Comparison of ENCODE assay signal across 10 cellular contexts in the genomic region with DNA sequence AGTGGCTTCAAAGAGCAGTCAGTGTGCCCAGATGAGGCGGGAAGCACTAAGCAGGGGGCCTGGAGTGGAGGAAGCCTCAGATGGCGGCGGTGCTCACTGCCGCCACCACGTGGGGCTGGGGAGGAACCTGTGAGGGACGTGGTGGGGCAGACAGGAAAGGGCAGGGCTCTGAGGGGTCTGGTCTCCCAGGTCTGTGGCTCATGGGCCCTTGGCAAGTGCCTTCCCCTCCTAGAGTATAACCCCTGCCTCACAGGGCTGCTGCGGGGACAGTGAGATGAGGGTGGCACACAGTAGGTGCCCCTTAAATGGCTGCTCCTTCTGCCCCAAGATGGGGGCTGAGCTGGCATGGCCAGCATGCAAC. TPM values are rescaled to one million over a fixed set of nuclear protein-coding genes. Genes with fewer than 3 reads are reported as not detected.
A peak's percentile ranks its signal among the peaks of the same experiment; 100 is the strongest.
DNase-seq lines count a peak whose midpoint lies in the region; ATAC-seq and TF ChIP-seq lines count a peak whose summit lies in the region.
"Had no signal": no experiment of that assay in that cellular context is flagged by ENCODE, and none has a peak within 500 bp of the region (broad histone marks: within the 10 kb centered on the region; RNA-seq: fewer than 3 reads in every experiment).

No MANE protein-coding gene starts in this region.

- no peak for TF ChIP-seq EP300 in neural cell (conservative IDR thresholded peaks at IDR 0.05; ENCODE audit: poor library complexity, severe bottlenecking)

- H3K79me2 ChIP-seq in neural cell (replicated peaks; ENCODE audit: insufficient read depth, low read length), result no peaks in the 10 kb centered on the region

- H3K4me1 ChIP-seq in testis, result no peaks in the 10 kb centered on the region

- no peaks in the 10 kb centered on the region for H3K4me1 Mint-ChIP-seq in activated CD8-positive, alpha-beta T cell treated with anti-CD3 and anti-CD28 coated beads, Interleukin-2, amount 10 ng/mL, durations not matched to agents 7 days and 5 days (ENCODE audit: low read depth)

- peak; percentile 50 for DNase-seq in GM12865 (ENCODE audit: low read depth)
- peak; percentile 25 for DNase-seq in M059J (ENCODE audit: low read depth)
- DNase-seq in activated CD8-positive, alpha-beta T cell treated with anti-CD3 and anti-CD28 coated beads, Interleukin-2, amount 10 ng/mL, durations not matched to agents 7 days and 5 days, result peak; percentile 26
- no peak for DNase-seq in testis

- ATAC-seq in activated CD8-positive, alpha-beta T cell treated with anti-CD3 and anti-CD28 coated beads, Interleukin-2, amount 10 ng/mL, durations not matched to agents 7 days and 5 days, result peak; percentile 37
- ATAC-seq in HG03439 (IDR thresholded peaks at IDR 0.05; ENCODE audit: unreplicated experiment) (no peak), GM21390 (IDR thresholded peaks at IDR 0.05; ENCODE audit: unreplicated experiment) (no peak)

- no peaks in the 10 kb centered on the region for H3K9me3 ChIP-seq in neural cell (ENCODE audit: low read length)
- no peaks in the 10 kb centered on the region for H3K9me3 ChIP-seq in testis

- H3K4me2 ChIP-seq in neural cell (ENCODE audit: low read length), result no peak overlapping the region

- no peak for TF ChIP-seq POLR2A in testis (IDR thresholded peaks at IDR 0.05)

- no peaks in the 10 kb centered on the region for H4K20me1 ChIP-seq in neural cell (ENCODE audit: insufficient read depth)

- H3K36me3 Mint-ChIP-seq in activated CD8-positive, alpha-beta T cell treated with anti-CD3 and anti-CD28 coated beads, Interleukin-2, amount 10 ng/mL, durations not matched to agents 7 days and 5 days (ENCODE audit: low read depth), result no peaks in the 10 kb centered on the region

- H3K27ac ChIP-seq in neural cell (ENCODE audit: low read length), result no peak overlapping the region
- H3K27ac ChIP-seq in testis, result no peak overlapping the region

- no peaks in the 10 kb centered on the region for H3F3A ChIP-seq in neural cell (ENCODE audit: insufficient read depth, low read length, poor library complexity, severe bottlenecking)

- H3K27me3 ChIP-seq in neural cell (ENCODE audit: insufficient read depth, low read depth, low read length) (no peaks in the 10 kb centered on the region), testis (no peaks in the 10 kb centered on the region)

- H3K36me3 ChIP-seq in neural cell (ENCODE audit: insufficient read depth, low read length), result no peaks in the 10 kb centered on the region
- H3K36me3 ChIP-seq in testis (ENCODE audit: low read depth, missing control alignments), result no peaks in the 10 kb centered on the region

- no peak overlapping the region for H3K9ac ChIP-seq in neural cell (ENCODE audit: low read length)

- TF ChIP-seq RAD21 in neural cell (conservative IDR thresholded peaks at IDR 0.05), result no peak

- no peak overlapping the region for H2AFZ ChIP-seq in neural cell (ENCODE audit: low read depth, low read length)

- H3K9me3 Mint-ChIP-seq in activated CD8-positive, alpha-beta T cell treated with anti-CD3 and anti-CD28 coated beads, Interleukin-2, amount 10 ng/mL, durations not matched to agents 7 days and 5 days (ENCODE audit: insufficient read depth), result no peaks in the 10 kb centered on the region

- CTCF ChIA-PET in activated CD8-positive, alpha-beta T cell treated with anti-CD3 and anti-CD28 coated beads, Interleukin-2, amount 10 ng/mL, durations not matched to agents 7 days and 5 days (lab: Charles Lee), result no interaction called here

- POLR2A ChIA-PET in activated CD8-positive, alpha-beta T cell treated with anti-CD3 and anti-CD28 coated beads, Interleukin-2, amount 10 ng/mL, durations not matched to agents 7 days and 5 days (lab: Charles Lee), result no interaction called here

- 66 to 100% methylated on average over 1 to 7 of the region's 7 CpGs for WGBS in testis, 2 donors

- H3K9me2 ChIP-seq in neural cell (ENCODE audit: insufficient read depth, low read length), result no peaks in the 10 kb centered on the region

- intact Hi-C loops in testis (cut with DNase I; ENCODE audit: low total_unique reads), result no loop called here

- H3K27me3 Mint-ChIP-seq in activated CD8-positive, alpha-beta T cell treated with anti-CD3 and anti-CD28 coated beads, Interleukin-2, amount 10 ng/mL, durations not matched to agents 7 days and 5 days (ENCODE audit: low read depth), result peaks cover 9% of the 10 kb centered on the region

- no peak overlapping the region for H3K4me3 ChIP-seq in GM12865 (ENCODE audit: low read depth, low read length)
- H3K4me3 ChIP-seq in neural cell (ENCODE audit: low read length), result no peak overlapping the region
- H3K4me3 ChIP-seq in testis, result no peak overlapping the region

- H3K27ac Mint-ChIP-seq in activated CD8-positive, alpha-beta T cell treated with anti-CD3 and anti-CD28 coated beads, Interleukin-2, amount 10 ng/mL, durations not matched to agents 7 days and 5 days, result no peak overlapping the region

- H3K4me3 Mint-ChIP-seq in activated CD8-positive, alpha-beta T cell treated with anti-CD3 and anti-CD28 coated beads, Interleukin-2, amount 10 ng/mL, durations not matched to agents 7 days and 5 days, result no peak overlapping the region

- TF ChIP-seq CTCF in GM12865 (IDR thresholded peaks at IDR 0.05; ENCODE audit: insufficient read depth, low read depth, low read length, missing control alignments) (peak; percentile 67), neural cell (IDR thresholded peaks at IDR 0.05; ENCODE audit: poor library complexity, severe bottlenecking) (peak; percentile 20), testis (IDR thresholded peaks at IDR 0.05) (no peak)

TF ChIP-seq in neural cell, 6 proteins besides CTCF, POLR2A, EP300 and RAD21:
- TF ChIP-seq MXI1 (conservative IDR thresholded peaks at IDR 0.05; ENCODE audit: poor library complexity, severe bottlenecking) (no peak), EZH2 (IDR thresholded peaks at IDR 0.05; ENCODE audit: borderline replicate concordance, insufficient read depth, low read length, poor library complexity, severe bottlenecking) (no peak), POLR2AphosphoS5 (IDR thresholded peaks at IDR 0.05) (no peak), SMC3 (conservative IDR thresholded peaks at IDR 0.05; ENCODE audit: poor library complexity) (no peak), TAF1 (IDR thresholded peaks at IDR 0.05; ENCODE audit: low read depth) (no peak)
- TF ChIP-seq, protein P1, sequence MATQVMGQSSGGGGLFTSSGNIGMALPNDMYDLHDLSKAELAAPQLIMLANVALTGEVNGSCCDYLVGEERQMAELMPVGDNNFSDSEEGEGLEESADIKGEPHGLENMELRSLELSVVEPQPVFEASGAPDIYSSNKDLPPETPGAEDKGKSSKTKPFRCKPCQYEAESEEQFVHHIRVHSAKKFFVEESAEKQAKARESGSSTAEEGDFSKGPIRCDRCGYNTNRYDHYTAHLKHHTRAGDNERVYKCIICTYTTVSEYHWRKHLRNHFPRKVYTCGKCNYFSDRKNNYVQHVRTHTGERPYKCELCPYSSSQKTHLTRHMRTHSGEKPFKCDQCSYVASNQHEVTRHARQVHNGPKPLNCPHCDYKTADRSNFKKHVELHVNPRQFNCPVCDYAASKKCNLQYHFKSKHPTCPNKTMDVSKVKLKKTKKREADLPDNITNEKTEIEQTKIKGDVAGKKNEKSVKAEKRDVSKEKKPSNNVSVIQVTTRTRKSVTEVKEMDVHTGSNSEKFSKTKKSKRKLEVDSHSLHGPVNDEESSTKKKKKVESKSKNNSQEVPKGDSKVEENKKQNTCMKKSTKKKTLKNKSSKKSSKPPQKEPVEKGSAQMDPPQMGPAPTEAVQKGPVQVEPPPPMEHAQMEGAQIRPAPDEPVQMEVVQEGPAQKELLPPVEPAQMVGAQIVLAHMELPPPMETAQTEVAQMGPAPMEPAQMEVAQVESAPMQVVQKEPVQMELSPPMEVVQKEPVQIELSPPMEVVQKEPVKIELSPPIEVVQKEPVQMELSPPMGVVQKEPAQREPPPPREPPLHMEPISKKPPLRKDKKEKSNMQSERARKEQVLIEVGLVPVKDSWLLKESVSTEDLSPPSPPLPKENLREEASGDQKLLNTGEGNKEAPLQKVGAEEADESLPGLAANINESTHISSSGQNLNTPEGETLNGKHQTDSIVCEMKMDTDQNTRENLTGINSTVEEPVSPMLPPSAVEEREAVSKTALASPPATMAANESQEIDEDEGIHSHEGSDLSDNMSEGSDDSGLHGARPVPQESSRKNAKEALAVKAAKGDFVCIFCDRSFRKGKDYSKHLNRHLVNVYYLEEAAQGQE (IDR thresholded peaks at IDR 0.05; ENCODE audit: borderline replicate concordance), result no peak

RNA-seq across cellular contexts. Expression of a gene that starts 26.6 kb away (rescaled TPM):
- total RNA-seq in M059J (2014; rRNA removed; shearing (Covaris generic)), result 0.02 TPM in 1 of 2 replicates, not detected in the other
- not detected for total RNA-seq in activated CD8-positive, alpha-beta T cell treated with anti-CD3 and anti-CD28 coated beads, Interleukin-2, amount 10 ng/mL, durations not matched to agents 7 days and 5 days
- polyA plus RNA-seq in neural cell, result 0.09 and 2.4 TPM in 2 replicates
- not detected in 2 replicates for polyA minus RNA-seq in neural cell
- total RNA-seq in testis, result 10 to 100 TPM; 43.5 to 65.2 TPM
- polyA plus RNA-seq in testis (ENCODE audit: insufficient read depth, low read depth, low replicate concordance), result 28.7 TPM
- total RNA-seq: mesenteric fat pad; T-helper 2 cell treated with Interferon-gamma antibody and Interleukin-4, amounts not matched to agents 100 ng/mL and 5 ng/mL, for 36 hours; urinary bladder had no signal
- polyA plus RNA-seq: urinary bladder had no signal

RNA-seq across cellular contexts. Expression of a gene that starts 30.4 kb away (rescaled TPM):
- total RNA-seq in M059J (2014; rRNA removed; shearing (Covaris generic)), result not detected in 2 replicates
- total RNA-seq in activated CD8-positive, alpha-beta T cell treated with anti-CD3 and anti-CD28 coated beads, Interleukin-2, amount 10 ng/mL, durations not matched to agents 7 days and 5 days, result not detected
- polyA plus RNA-seq in neural cell (not detected in 2 replicates), testis (ENCODE audit: insufficient read depth, low read depth, low replicate concordance) (1.5 TPM)
- polyA minus RNA-seq in neural cell, result not detected in 2 replicates
- total RNA-seq in testis, result under 1 TPM; 0.31 to 0.74 TPM
- total RNA-seq: mesenteric fat pad; T-helper 2 cell treated with Interferon-gamma antibody and Interleukin-4, amounts not matched to agents 100 ng/mL and 5 ng/mL, for 36 hours; urinary bladder had no signal
- polyA plus RNA-seq: urinary bladder had no signal

Comparison
In these comparisons a context has a peak if more than half of its experiments do, and no peak if none do; other contexts are left out.
1. CTCF ChIP-seq: peak in GM12865 (single experiment) and neural cell (single experiment); none in testis (0 of 3).
2. RNA of a gene that starts 26.6 kb away (total RNA-seq): 43.5 to 65.2 TPM in testis; not detected in activated CD8-positive, alpha-beta T cell treated with anti-CD3 and anti-CD28 coated beads, Interleukin-2, amount 10 ng/mL, durations not matched to agents 7 days and 5 days and 0.02 TPM in M059J; every median in the first group is over 10 times any median in the second.